Comparison of ENCODE assay signal across 7 cellular contexts in the genomic region with DNA sequence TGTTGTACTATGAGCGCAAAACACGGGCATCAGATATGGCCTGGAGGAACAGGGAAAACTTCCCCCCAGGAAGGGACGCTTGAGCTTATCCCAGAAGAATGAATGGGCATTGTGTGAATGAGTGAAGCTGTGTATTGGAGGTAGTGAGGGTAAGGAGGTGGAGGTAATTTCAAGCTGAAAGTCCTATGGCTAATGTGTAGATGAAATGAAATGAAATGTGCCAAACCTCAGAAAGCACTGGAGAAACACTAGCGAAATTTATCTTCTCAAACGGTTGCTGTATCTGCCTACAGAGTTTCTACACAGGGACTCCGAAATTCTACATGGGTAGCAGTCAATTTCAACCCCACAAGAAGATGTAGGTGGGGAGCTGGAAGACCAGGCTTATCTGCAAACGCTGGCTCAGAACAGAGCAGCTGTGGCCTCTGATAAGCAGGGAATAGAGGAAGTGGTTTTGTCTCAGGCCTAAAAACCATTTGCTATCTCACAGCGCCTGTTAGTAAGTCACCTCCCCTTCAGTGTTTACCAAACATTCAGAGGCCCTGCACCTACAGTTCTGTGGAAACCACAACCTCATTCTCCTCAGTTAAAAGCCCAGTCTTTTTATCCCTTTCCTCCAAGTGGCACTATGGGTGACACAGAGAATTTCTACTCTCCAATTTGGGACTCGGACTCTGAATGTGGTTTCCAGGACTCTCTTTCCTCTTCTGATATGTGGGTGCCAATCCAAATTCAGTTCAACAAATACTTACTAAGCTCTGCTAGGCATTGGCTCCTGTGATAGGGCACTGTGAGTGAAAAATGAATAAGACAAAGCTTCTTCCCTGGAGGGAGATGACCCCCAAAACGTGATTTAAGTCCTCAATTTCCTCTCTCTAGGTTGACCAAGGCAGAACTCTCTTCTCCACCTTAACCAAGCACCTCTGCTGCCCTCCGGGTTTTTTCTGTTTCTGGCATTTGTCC. TPM values are rescaled to one million over a fixed set of nuclear protein-coding genes. Genes with fewer than 3 reads are reported as not detected.
DNase-seq lines count a peak whose midpoint lies in the region; ATAC-seq and TF ChIP-seq lines count a peak whose summit lies in the region.

No MANE protein-coding gene starts in this region.

- H3K4me3 ChIP-seq in skin epidermis (no peak overlapping the region), PC-3 (ENCODE audit: low read length) (no peak overlapping the region)

- no peaks in the 10 kb centered on the region for H3K9me3 ChIP-seq in PC-3 (ENCODE audit: low read length)

- H3K27ac ChIP-seq in skin epidermis = peak overlapping the region in 13 of 21 experiments; percentile 13 to 90 (median 51)
- no peak overlapping the region for H3K27ac ChIP-seq in PC-3 (ENCODE audit: low read length)

- intact Hi-C loops in PC-3 (cut with micrococcal nuclease) = no loop called here

- DNase-seq in NOMO-1 treated with dmso at 0.1 percent for 144 hours (lab: John Stamatoyannopoulos, UW; ENCODE audit: unreplicated experiment) = peak; percentile 86
- DNase-seq in activated naive CD8-positive, alpha-beta T cell treated with anti-CD3 and anti-CD28 coated beads, Interleukin-2, amount 10 ng/mL, durations not matched to agents 7 days and 5 days = no peak
- DNase-seq in PC-3 = no peak
- DNase-seq in NCI-H1930 (lab: John Stamatoyannopoulos, UW) = no peak

- H4K20me1 ChIP-seq in PC-3 (ENCODE audit: low read length) = no peaks in the 10 kb centered on the region

- no peak overlapping the region for H3K4me2 ChIP-seq in PC-3 (ENCODE audit: low read length)

- CTCF ChIA-PET in PC-3 (lab: Charles Lee) = no interaction called here

- peak overlapping the region; percentile 91 for H3K27ac Mint-ChIP-seq in activated naive CD8-positive, alpha-beta T cell treated with anti-CD3 and anti-CD28 coated beads, Interleukin-2, amount 10 ng/mL, durations not matched to agents 7 days and 5 days

- no peak for TF ChIP-seq CTCF in PC-3 (conservative IDR thresholded peaks at IDR 0.05; ENCODE audit: low read depth, low read length)

- no peak overlapping the region for H2AFZ ChIP-seq in PC-3 (ENCODE audit: low read length)

- peaks cover 13% of the 10 kb centered on the region for H3K9me3 Mint-ChIP-seq in activated naive CD8-positive, alpha-beta T cell treated with anti-CD3 and anti-CD28 coated beads, Interleukin-2, amount 10 ng/mL, durations not matched to agents 7 days and 5 days

- POLR2A ChIA-PET in activated naive CD8-positive, alpha-beta T cell treated with anti-CD3 and anti-CD28 coated beads, Interleukin-2, amount 10 ng/mL, durations not matched to agents 7 days and 5 days (lab: Charles Lee) = interaction anchor here (0.7 to 2.0 kb wide), 11 partner anchors 11 to 171 kb away, joined by 3 to 24 read pairs (median 3); a partner anchor contains a TSS
- POLR2A ChIA-PET in PC-3 (lab: Charles Lee; ENCODE audit: unreplicated experiment) = interaction anchor here (0.6 kb wide), 1 partner anchor 173 kb away, joined by 3 read pairs; no protein-coding TSS in a partner anchor

- H3K36me3 Mint-ChIP-seq in activated naive CD8-positive, alpha-beta T cell treated with anti-CD3 and anti-CD28 coated beads, Interleukin-2, amount 10 ng/mL, durations not matched to agents 7 days and 5 days = peaks cover 22% of the 10 kb centered on the region

- H3K4me1 ChIP-seq in PC-3 (ENCODE audit: insufficient read depth, low read length) = no peaks in the 10 kb centered on the region

- H3K36me3 ChIP-seq in PC-3 (ENCODE audit: low read depth, low read length) = no peaks in the 10 kb centered on the region

- H3F3A ChIP-seq in PC-3 (ENCODE audit: low read length, unreplicated experiment) = no peaks in the 10 kb centered on the region

- peaks cover 43% of the 10 kb centered on the region for H3K4me1 Mint-ChIP-seq in activated naive CD8-positive, alpha-beta T cell treated with anti-CD3 and anti-CD28 coated beads, Interleukin-2, amount 10 ng/mL, durations not matched to agents 7 days and 5 days

- BruUV-seq in PC-3 (replicated peaks; lab: Mats Ljungman, UMichigan) = no TSS peak

- peaks cover 40% of the 10 kb centered on the region for H3K27me3 ChIP-seq in PC-3 (ENCODE audit: low read length)

- H3K9ac ChIP-seq in PC-3 (ENCODE audit: low read length) = no peak overlapping the region

- H3K27me3 Mint-ChIP-seq in activated naive CD8-positive, alpha-beta T cell treated with anti-CD3 and anti-CD28 coated beads, Interleukin-2, amount 10 ng/mL, durations not matched to agents 7 days and 5 days = no peaks in the 10 kb centered on the region

- H3K79me2 ChIP-seq in PC-3 (ENCODE audit: low read length) = no peaks in the 10 kb centered on the region

- H3K9me2 ChIP-seq in PC-3 (replicated peaks; ENCODE audit: low read length) = no peaks in the 10 kb centered on the region

- peak overlapping the region; percentile 74 for H3K4me3 Mint-ChIP-seq in activated naive CD8-positive, alpha-beta T cell treated with anti-CD3 and anti-CD28 coated beads, Interleukin-2, amount 10 ng/mL, durations not matched to agents 7 days and 5 days

- peak; percentile 80 for ATAC-seq in GM18870 (IDR thresholded peaks at IDR 0.05; ENCODE audit: unreplicated experiment)
- peak; percentile 95 for ATAC-seq in HG02870 (IDR thresholded peaks at IDR 0.05; ENCODE audit: unreplicated experiment)
- peak; percentile 94 for ATAC-seq in activated naive CD8-positive, alpha-beta T cell treated with anti-CD3 and anti-CD28 coated beads, Interleukin-2, amount 10 ng/mL, durations not matched to agents 7 days and 5 days (ENCODE audit: low read depth)
- ATAC-seq in PC-3 = no peak

RNA-seq across cellular contexts. Expression of a gene that starts 17.1 kb away (rescaled TPM):
- total RNA-seq in activated naive CD8-positive, alpha-beta T cell treated with anti-CD3 and anti-CD28 coated beads, Interleukin-2, amount 10 ng/mL, durations not matched to agents 7 days and 5 days = 10 to 100 TPM; 43.0 to 48.1 TPM
- total RNA-seq in PC-3 (2014; rRNA removed) = not detected in 2 replicates

RNA-seq across cellular contexts. Expression of a gene that starts 39.1 kb away (rescaled TPM):
- 10 to 100 TPM; 58.5 to 66.8 TPM for total RNA-seq in activated naive CD8-positive, alpha-beta T cell treated with anti-CD3 and anti-CD28 coated beads, Interleukin-2, amount 10 ng/mL, durations not matched to agents 7 days and 5 days
- not detected in 2 replicates for total RNA-seq in PC-3 (2014; rRNA removed)

Comparison
In these comparisons a context has a peak if more than half of its experiments do, and no peak if none do; other contexts are left out.
1. RNA of a gene that starts 17.1 kb away (total RNA-seq): 43.0 to 48.1 TPM in activated naive CD8-positive, alpha-beta T cell treated with anti-CD3 and anti-CD28 coated beads, Interleukin-2, amount 10 ng/mL, durations not matched to agents 7 days and 5 days; not detected in PC-3; every median in the first group is over 10 times any median in the second.
2. RNA of a gene that starts 39.1 kb away (total RNA-seq): 58.5 to 66.8 TPM in activated naive CD8-positive, alpha-beta T cell treated with anti-CD3 and anti-CD28 coated beads, Interleukin-2, amount 10 ng/mL, durations not matched to agents 7 days and 5 days; not detected in PC-3; every median in the first group is over 10 times any median in the second.